Comparison of ENCODE assay signal across 8 cellular contexts in genomic region chr17:38824899-38825761, GRCh38. TPM values are rescaled to one million over a fixed set of nuclear protein-coding genes. Genes with fewer than 3 reads are reported as not detected.
DNase-seq lines count a peak whose midpoint lies in the region; ATAC-seq, FAIRE-seq and TF ChIP-seq lines count a peak whose summit lies in the region.

TSS of gene CWC25 (minus strand) at chr17:38825321. CDS start at chr17:38825183, 138 bp downstream.

- no peak for FAIRE-seq in GM19239 (lab: Jason Lieb, UNC)

- ATAC-seq in HG03460 (IDR thresholded peaks at IDR 0.05; ENCODE audit: unreplicated experiment) (peak; percentile 72), left colon (peak; percentile 97)

- H3K36me3 ChIP-seq in colonic mucosa = no peaks in the 10 kb centered on the region

- H3K27me3 ChIP-seq in colonic mucosa = no peaks in the 10 kb centered on the region

- peak within 1 kb of the TSS; percentile 87 to 99 for H3K9ac ChIP-seq in colonic mucosa (ENCODE audit: low read depth in 2 of 2, low read length in 2 of 2)

- peaks cover 6% of the 10 kb centered on the region for H3K4me1 ChIP-seq in colonic mucosa

- no peak for TF ChIP-seq CTCF in colonic mucosa (IDR thresholded peaks at IDR 0.05)

- no peaks in the 10 kb centered on the region for H3K9me3 ChIP-seq in colonic mucosa

- intact Hi-C loops in activated CD4-positive, alpha-beta T cell treated with anti-CD3 and anti-CD28 coated beads, Interleukin-2, amount 10 ng/mL, durations not matched to agents 24 days and 14 days (cut with micrococcal nuclease) = loop anchor here (1.0 to 2.0 kb wide), 4 partner anchors 26 to 74 kb away; partner anchors contain the start of genes PIP4K2B, PSMB3 and RPL23
- intact Hi-C loops in colonic mucosa (cut with DNase I) (loop anchor here (2.0 kb wide), 1 partner anchor 28 kb away; the partner anchor contains the start of gene RPL23), left colon (cut with DNase I, micrococcal nuclease) (no loop called here)

- H3K27ac Mint-ChIP-seq in activated CD4-positive, alpha-beta T cell treated with anti-CD3 and anti-CD28 coated beads, Interleukin-2, amount 10 ng/mL, durations not matched to agents 24 days and 14 days = peak within 1 kb of the TSS; percentile 100

- peak within 1 kb of the TSS; percentile 88 for H3K4me3 ChIP-seq in colonic mucosa

- H3K27me3 Mint-ChIP-seq in activated CD4-positive, alpha-beta T cell treated with anti-CD3 and anti-CD28 coated beads, Interleukin-2, amount 10 ng/mL, durations not matched to agents 24 days and 14 days = no peaks in the 10 kb centered on the region

- peak within 1 kb of the TSS; percentile 85 for H3K27ac ChIP-seq in colonic mucosa

- H3K36me3 Mint-ChIP-seq in activated CD4-positive, alpha-beta T cell treated with anti-CD3 and anti-CD28 coated beads, Interleukin-2, amount 10 ng/mL, durations not matched to agents 24 days and 14 days (ENCODE audit: low read depth) = peaks cover 24% of the 10 kb centered on the region

- DNase-seq in AG20443 (ENCODE audit: low spot score) = peak; percentile 96
- peak; percentile 85 for DNase-seq in GM19239 (ENCODE audit: insufficient read length, low spot score)
- DNase-seq in NCI-H526 treated with DMSO at 0.1 percent for 48 hours (lab: John Stamatoyannopoulos, UW) = peak; percentile 83
- DNase-seq in activated CD4-positive, alpha-beta T cell treated with anti-CD3 and anti-CD28 coated beads, Interleukin-2, amount 10 ng/mL, durations not matched to agents 24 days and 14 days = peak; percentile 100
- DNase-seq in colonic mucosa = peak; percentile 97
- DNase-seq in left colon = peak; percentile 88 to 95
- peak; percentile 91 to 94 for DNase-seq in stimulated activated CD4-positive, alpha-beta T cell treated with anti-CD3 and anti-CD28 coated beads, Interleukin-1b, Interleukin-23, amount 100 ng/mL, for 4 hours (ENCODE audit: low read depth in 2 of 2)

- H3K4me3 Mint-ChIP-seq in activated CD4-positive, alpha-beta T cell treated with anti-CD3 and anti-CD28 coated beads, Interleukin-2, amount 10 ng/mL, durations not matched to agents 24 days and 14 days = peak within 1 kb of the TSS; percentile 98

- no peaks in the 10 kb centered on the region for H3K9me3 Mint-ChIP-seq in activated CD4-positive, alpha-beta T cell treated with anti-CD3 and anti-CD28 coated beads, Interleukin-2, amount 10 ng/mL, durations not matched to agents 24 days and 14 days

- H3K4me1 Mint-ChIP-seq in activated CD4-positive, alpha-beta T cell treated with anti-CD3 and anti-CD28 coated beads, Interleukin-2, amount 10 ng/mL, durations not matched to agents 24 days and 14 days = peaks cover 35% of the 10 kb centered on the region

RNA-seq across cellular contexts. Expression of gene CWC25, which starts in this region (rescaled TPM):
- 32.1 and 32.4 TPM in 2 replicates for total RNA-seq in activated CD4-positive, alpha-beta T cell treated with anti-CD3 and anti-CD28 coated beads, Interleukin-2, amount 10 ng/mL, durations not matched to agents 24 days and 14 days
- total RNA-seq in colonic mucosa (10 to 100 TPM; 18.7 TPM), left colon (10 to 100 TPM; 19.0 to 21.0 TPM)

Comparison
In these comparisons a context has a peak if more than half of its experiments do, and no peak if none do; other contexts are left out.
1. Peak in every context shown above with its lines: DNase-seq, ATAC-seq, H3K4me3 ChIP-seq and H3K27ac ChIP-seq.
2. intact Hi-C loops: an anchor here in activated CD4-positive, alpha-beta T cell treated with anti-CD3 and anti-CD28 coated beads, Interleukin-2, amount 10 ng/mL, durations not matched to agents 24 days and 14 days (1.0 to 2.0 kb wide) and colonic mucosa (2.0 kb wide); none called in left colon.